In genomic region chr15:99565031-99565280, GRCh38 we compare ENCODE assay signal across 9 cellular contexts. TPM values are rescaled to one million over a fixed set of nuclear protein-coding genes. Genes with fewer than 3 reads are reported as not detected.
DNase-seq lines count a peak whose midpoint lies in the region; ATAC-seq, FAIRE-seq and TF ChIP-seq lines count a peak whose summit lies in the region.
"Had no signal": no experiment of that assay in that cellular context is flagged by ENCODE, and none has a peak within 500 bp of the region (broad histone marks: within the 10 kb centered on the region; RNA-seq: fewer than 3 reads in every experiment).

No MANE protein-coding gene starts in this region.

- FAIRE-seq in kidney (lab: Jason Lieb, UNC) = no peak
- FAIRE-seq: D721Med had no signal

- H3K36me3 Mint-ChIP-seq in T-helper 2 cell treated with Interferon-gamma antibody and Interleukin-4, amounts not matched to agents 5 μg/mL and 100 μg/mL, for 36 hours (ENCODE audit: low read depth) = no peaks in the 10 kb centered on the region
- peaks cover 2% of the 10 kb centered on the region for H3K36me3 Mint-ChIP-seq in activated CD8-positive, alpha-beta T cell treated with anti-CD3 and anti-CD28 coated beads, Interleukin-2, amount 10 ng/mL, durations not matched to agents 7 days and 5 days (ENCODE audit: low read depth)

- no peak for DNase-seq in T-helper 2 cell treated with Interferon-gamma antibody and Interleukin-4, amounts not matched to agents 5 μg/mL and 100 μg/mL, for 36 hours (ENCODE audit: low spot score)
- DNase-seq in T-helper 2 cell (no peak), kidney (no peak), NOMO-1 treated with dmso at 0.1 percent for 144 hours (lab: John Stamatoyannopoulos, UW; ENCODE audit: unreplicated experiment) (no peak), NCI-H1694 treated with DMSO at 0.1 percent for 48 hours (lab: John Stamatoyannopoulos, UW) (no peak), NAMALWA (ENCODE audit: low spot score) (no peak)
- no peak for DNase-seq in activated CD8-positive, alpha-beta T cell treated with anti-CD3 and anti-CD28 coated beads, Interleukin-2, amount 10 ng/mL, durations not matched to agents 7 days and 5 days

- H3K27ac Mint-ChIP-seq in T-helper 2 cell treated with Interferon-gamma antibody and Interleukin-4, amounts not matched to agents 5 μg/mL and 100 μg/mL, for 36 hours = no peak overlapping the region
- H3K27ac Mint-ChIP-seq in activated CD8-positive, alpha-beta T cell treated with anti-CD3 and anti-CD28 coated beads, Interleukin-2, amount 10 ng/mL, durations not matched to agents 7 days and 5 days = no peak overlapping the region

- CTCF ChIA-PET in activated CD8-positive, alpha-beta T cell treated with anti-CD3 and anti-CD28 coated beads, Interleukin-2, amount 10 ng/mL, durations not matched to agents 7 days and 5 days (lab: Charles Lee) = interaction anchor here (1.9 to 7.3 kb wide), 2 partner anchors 139 to 292 kb away, joined by 4 to 66 read pairs; no protein-coding TSS in a partner anchor

- peak overlapping the region; percentile 13 to 63 for H3K9ac ChIP-seq in kidney (ENCODE audit: low read length in 2 of 2)

- POLR2A ChIA-PET in activated CD8-positive, alpha-beta T cell treated with anti-CD3 and anti-CD28 coated beads, Interleukin-2, amount 10 ng/mL, durations not matched to agents 7 days and 5 days (lab: Charles Lee) = interaction anchor here (1.0 to 1.5 kb wide), 3 partner anchors 15 to 118 kb away, joined by 3 to 5 read pairs (median 4); no protein-coding TSS in a partner anchor

- no peaks in the 10 kb centered on the region for H3K36me3 ChIP-seq in kidney (ENCODE audit: control insufficient read depth in 1 of 2, insufficient read depth in 2 of 2, low read length in 2 of 2)

- H3K27me3 Mint-ChIP-seq in T-helper 2 cell treated with Interferon-gamma antibody and Interleukin-4, amounts not matched to agents 5 μg/mL and 100 μg/mL, for 36 hours (ENCODE audit: low read depth) = peaks cover 8% of the 10 kb centered on the region
- H3K27me3 Mint-ChIP-seq in activated CD8-positive, alpha-beta T cell treated with anti-CD3 and anti-CD28 coated beads, Interleukin-2, amount 10 ng/mL, durations not matched to agents 7 days and 5 days (ENCODE audit: low read depth) = peaks cover 13% of the 10 kb centered on the region

- no peak for TF ChIP-seq CTCF in kidney (IDR thresholded peaks at IDR 0.05; ENCODE audit: borderline replicate concordance, extremely low read depth, insufficient read depth)

- H3K4me1 ChIP-seq in kidney (ENCODE audit: control insufficient read depth in 1 of 2, insufficient read depth in 1 of 2, low read depth in 1 of 2, low read length in 2 of 2) = peaks cover 9 to 12% of the 10 kb centered on the region in 2 donors

- H3K9me3 Mint-ChIP-seq in T-helper 2 cell treated with Interferon-gamma antibody and Interleukin-4, amounts not matched to agents 5 μg/mL and 100 μg/mL, for 36 hours = no peaks in the 10 kb centered on the region
- no peaks in the 10 kb centered on the region for H3K9me3 Mint-ChIP-seq in activated CD8-positive, alpha-beta T cell treated with anti-CD3 and anti-CD28 coated beads, Interleukin-2, amount 10 ng/mL, durations not matched to agents 7 days and 5 days (ENCODE audit: insufficient read depth)

- peaks cover 30% of the 10 kb centered on the region for H3K4me1 Mint-ChIP-seq in T-helper 2 cell treated with Interferon-gamma antibody and Interleukin-4, amounts not matched to agents 5 μg/mL and 100 μg/mL, for 36 hours (ENCODE audit: low read depth)
- peaks cover 41% of the 10 kb centered on the region for H3K4me1 Mint-ChIP-seq in activated CD8-positive, alpha-beta T cell treated with anti-CD3 and anti-CD28 coated beads, Interleukin-2, amount 10 ng/mL, durations not matched to agents 7 days and 5 days (ENCODE audit: low read depth)

- H3K27ac ChIP-seq in kidney (ENCODE audit: low read depth in 2 of 2, low read length in 2 of 2) (peak overlapping the region; percentile 86 to 93), temporal lobe (ENCODE audit: low read depth, low read length) (peak overlapping the region; percentile 95)

- H3K9me3 ChIP-seq in kidney (ENCODE audit: control insufficient read depth in 1 of 2, low read length in 2 of 2) = no peaks in the 10 kb centered on the region

- no peak for ATAC-seq in activated CD8-positive, alpha-beta T cell treated with anti-CD3 and anti-CD28 coated beads, Interleukin-2, amount 10 ng/mL, durations not matched to agents 7 days and 5 days

- H3K4me3 Mint-ChIP-seq in T-helper 2 cell treated with Interferon-gamma antibody and Interleukin-4, amounts not matched to agents 5 μg/mL and 100 μg/mL, for 36 hours = peak overlapping the region; percentile 59
- peak overlapping the region; percentile 55 for H3K4me3 Mint-ChIP-seq in activated CD8-positive, alpha-beta T cell treated with anti-CD3 and anti-CD28 coated beads, Interleukin-2, amount 10 ng/mL, durations not matched to agents 7 days and 5 days

- intact Hi-C loops in kidney (cut with DNase I) = no loop called here

- peak overlapping the region; percentile 42 to 46 for H3K4me3 ChIP-seq in kidney (ENCODE audit: low read length in 2 of 2)

RNA-seq across cellular contexts. Expression of gene MEF2A, which starts 0.8 kb away (rescaled TPM):
- total RNA-seq in activated CD8-positive, alpha-beta T cell treated with anti-CD3 and anti-CD28 coated beads, Interleukin-2, amount 10 ng/mL, durations not matched to agents 7 days and 5 days = 10 to 100 TPM; 26.7 to 27.0 TPM
- total RNA-seq in kidney (82.2 TPM), temporal lobe (38.4 TPM)
- 20.8 TPM for polyA plus RNA-seq in kidney (ENCODE audit: insufficient read depth, low read depth, low replicate concordance)
